ENCODE assay signal across 1 cellular context in the genomic region with DNA sequence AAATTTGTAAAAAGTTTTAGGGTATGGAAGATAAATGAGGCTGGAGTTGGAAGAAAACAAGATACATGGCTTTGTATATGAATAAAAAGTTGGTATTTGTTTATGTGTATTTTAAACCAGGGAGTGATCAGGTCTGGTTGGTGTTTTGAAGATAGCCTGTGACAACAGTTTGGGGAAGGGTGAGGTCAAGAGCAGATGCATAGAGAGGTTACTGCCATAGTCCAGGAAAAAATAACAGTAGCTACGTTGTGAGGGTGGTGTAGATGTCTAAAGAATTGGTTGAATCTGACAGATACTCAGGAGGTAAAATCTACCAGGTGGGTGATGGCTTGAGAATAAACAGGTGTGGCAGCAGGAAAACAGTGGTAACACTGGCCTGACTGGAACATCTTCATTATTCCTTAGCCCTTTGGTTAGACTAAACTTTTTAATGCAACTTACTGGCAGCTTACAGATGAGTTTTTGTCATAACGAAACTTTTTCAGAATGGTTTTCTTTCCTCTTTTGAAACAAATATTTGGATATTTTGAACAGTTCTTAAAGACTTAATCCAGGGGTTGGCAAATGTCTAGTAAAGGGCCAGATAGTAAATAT.
TF ChIP-seq lines count a peak whose summit lies in the region.

No MANE protein-coding gene starts in this region.

TF ChIP-seq in GM23338, 12 proteins besides CTCF, POLR2A, EP300 and RAD21 (continued from another document):
- no peak for TF ChIP-seq ZNF462 (CRISPR knock-in tag; IDR thresholded peaks at IDR 0.05)
